In genomic region chr1:175384546-175384945, GRCh38 we compare ENCODE assay signal across 16 cellular contexts.
DNase-seq lines count a peak whose midpoint lies in the region.
"Had no signal": no experiment of that assay in that cellular context is flagged by ENCODE, and none has a peak within 500 bp of the region (broad histone marks: within the 10 kb centered on the region; RNA-seq: fewer than 3 reads in every experiment).

No MANE protein-coding gene starts in this region.

- DNase-seq in DMS 273 (lab: John Stamatoyannopoulos, UW; ENCODE audit: unreplicated experiment) (peak; percentile 16), G401 (ENCODE audit: low spot score) (peak; percentile 73), cerebellar cortex (ENCODE audit: low spot score) (peak; percentile 69), NCI-H1092 (lab: John Stamatoyannopoulos, UW) (no peak), Ammon's horn (ENCODE audit: low spot score) (no peak)
- DNase-seq: AML-193; BE2C; CD4-positive, alpha-beta memory T cell; CD4-positive, CD25-positive, alpha-beta regulatory T cell; CD8-positive, alpha-beta memory T cell; COR-L47; DMS153; DMS79; DND-41; EL; GF-D8 had no signal

- in situ Hi-C loops in G401 (cut with HindIII; ENCODE audit: low sequenced_read_pairs), result no loop called here

Comparison
In these comparisons a context has a peak if more than half of its experiments do, and no peak if none do; other contexts are left out.
1. DNase-seq: peak in DMS 273 (single experiment), G401 (single experiment) and cerebellar cortex (single experiment); none in NCI-H1092 (single experiment) and Ammon's horn (single experiment).